In genomic region chr11:2462092-2462985, GRCh38 we compare ENCODE assay signal across 1 cellular context.
TF ChIP-seq lines count a peak whose summit lies in the region.

No MANE protein-coding gene starts in this region.

TF ChIP-seq in HCT116, 20 proteins besides CTCF, POLR2A, EP300 and RAD21 (continued from another document):
- no peak for TF ChIP-seq EGR1 (IDR thresholded peaks at IDR 0.05; ENCODE audit: low read depth)
- no peak for TF ChIP-seq YY1 (IDR thresholded peaks at IDR 0.05; ENCODE audit: extremely low read depth, insufficient replicate concordance, low read depth, low read length)
- TF ChIP-seq CBX3 (IDR thresholded peaks at IDR 0.05; ENCODE audit: low read depth) = no peak
- TF ChIP-seq JUND (IDR thresholded peaks at IDR 0.05) = no peak
- no peak for TF ChIP-seq SRF (IDR thresholded peaks at IDR 0.05; ENCODE audit: low read depth)
- no peak for TF ChIP-seq EZH2 (IDR thresholded peaks at IDR 0.05)
- TF ChIP-seq TCF7L2 (IDR thresholded peaks at IDR 0.05; ENCODE audit: borderline replicate concordance, extremely low read depth, insufficient read depth, insufficient read length) = no peak
- TF ChIP-seq SP1 (IDR thresholded peaks at IDR 0.05; ENCODE audit: low read depth) = no peak
- no peak for TF ChIP-seq ELF1 (IDR thresholded peaks at IDR 0.05; ENCODE audit: borderline replicate concordance, low read depth)
- TF ChIP-seq FOSL1 (IDR thresholded peaks at IDR 0.05; ENCODE audit: low read depth) = no peak
- TF ChIP-seq MAX (IDR thresholded peaks at IDR 0.05) = no peak
- no peak for TF ChIP-seq ATF3 (IDR thresholded peaks at IDR 0.05)
- TF ChIP-seq CEBPB (IDR thresholded peaks at IDR 0.05; ENCODE audit: low read depth) = no peak
- TF ChIP-seq SIN3A (IDR thresholded peaks at IDR 0.05; ENCODE audit: low read depth) = no peak
